Comparison of ENCODE assay signal across 22 cellular contexts in the genomic region with DNA sequence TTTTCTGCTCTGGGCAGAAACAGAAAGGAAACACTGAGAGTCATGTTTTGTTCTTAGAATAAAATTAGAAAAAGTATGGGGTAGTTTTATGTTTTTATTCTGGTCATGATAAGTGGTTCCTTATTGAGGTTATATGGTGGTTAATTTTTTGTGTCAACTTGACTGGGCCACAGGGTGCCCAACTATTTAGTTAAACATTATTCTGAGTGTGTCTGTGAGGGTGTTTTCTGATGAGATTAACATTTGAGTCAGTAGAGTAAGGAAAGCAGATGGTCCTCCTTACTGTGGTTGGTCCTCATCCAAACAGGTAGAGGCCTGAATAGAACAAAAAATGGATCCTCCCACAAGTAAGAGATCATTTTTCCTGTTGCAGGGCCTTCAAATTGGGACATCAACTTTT.
"Had no signal": no experiment of that assay in that cellular context is flagged by ENCODE, and none has a peak within 500 bp of the region (broad histone marks: within the 10 kb centered on the region; RNA-seq: fewer than 3 reads in every experiment).

No MANE protein-coding gene starts in this region.

- H3K4me1 ChIP-seq: SJSA1 had no signal

- H3K27ac ChIP-seq: SJSA1, SK-N-MC had no signal

- H3K4me3 ChIP-seq: MG63, SJSA1, SK-N-MC had no signal

- H3K27me3 ChIP-seq: MG63, SJSA1 had no signal

- ATAC-seq: HepG2 had no signal

- DNase-seq: IMR-90, Karpas-422, KG1, MG63, NCI-H1092, NCI-H1105 treated with DMSO at 0.1 percent for 48 hours, NCI-H1417 treated with DMSO at 0.1 percent for 48 hours, NCI-H146, NCI-H1694 treated with DMSO at 0.1 percent for 48 hours, NCI-H1930, NCI-H2081, NCI-H2107, NCI-H2227 treated with DMSO at 0.1 percent for 48 hours, NCI-H524, NCI-H526 treated with DMSO at 0.1 percent for 48 hours, NCI-H748 treated with DMSO at 0.1 percent for 48 hours, Right ventricle myocardium superior, RPMI8226, SIG-M5 had no signal

- H3K36me3 ChIP-seq: MG63, SJSA1 had no signal
